Comparison of ENCODE assay signal across 1 cellular context in genomic region chr20:25622450-25623224, GRCh38.
TF ChIP-seq lines count a peak whose summit lies in the region.

No MANE protein-coding gene starts in this region.

TF ChIP-seq in HepG2, 621 proteins besides CTCF, POLR2A, EP300 and RAD21 (continued from another document and continues in another):
- TF ChIP-seq ZBTB34 (CRISPR knock-in tag; IDR thresholded peaks at IDR 0.05), result no peak
- TF ChIP-seq SETDB1 (CRISPR knock-in tag; IDR thresholded peaks at IDR 0.05; ENCODE audit: borderline replicate concordance), result no peak
- TF ChIP-seq FOXP1 (IDR thresholded peaks at IDR 0.05), result no peak
- no peak for TF ChIP-seq FOXP1 (CRISPR knock-in tag; IDR thresholded peaks at IDR 0.05)
- no peak for TF ChIP-seq ZHX2 (IDR thresholded peaks at IDR 0.05; ENCODE audit: low read depth)
- TF ChIP-seq ZHX2 (CRISPR knock-in tag; IDR thresholded peaks at IDR 0.05; ENCODE audit: borderline replicate concordance), result peak; percentile 12; the same call in 1 of the 2 replicates
- TF ChIP-seq ZNF780A (CRISPR knock-in tag; IDR thresholded peaks at IDR 0.05), result no peak
- TF ChIP-seq ZNF292 (CRISPR knock-in tag; IDR thresholded peaks at IDR 0.05; ENCODE audit: borderline replicate concordance, low read depth), result peak; percentile 35; the same call in 1 of the 2 replicates
- no peak for TF ChIP-seq ZBTB49 (CRISPR knock-in tag; IDR thresholded peaks at IDR 0.05; ENCODE audit: borderline replicate concordance)
- no peak for TF ChIP-seq KDM2A (CRISPR knock-in tag; IDR thresholded peaks at IDR 0.05; ENCODE audit: borderline replicate concordance, low read depth)
- TF ChIP-seq PRPF4 (IDR thresholded peaks at IDR 0.05; ENCODE audit: low read depth, low read length, poor library complexity, severe bottlenecking), result no peak
- no peak for TF ChIP-seq RBM22 (optimal IDR thresholded peaks at IDR 0.05; ENCODE audit: low read length)
- 0 out of 2 replicates have a peak, but pooled peaks have one; percentile 8 for TF ChIP-seq ZFP36L1 (CRISPR knock-in tag; IDR thresholded peaks at IDR 0.05)
- TF ChIP-seq U2AF1 (optimal IDR thresholded peaks at IDR 0.05; ENCODE audit: low read depth, low read length), result no peak
- no peak for TF ChIP-seq ZNF501 (CRISPR knock-in tag; IDR thresholded peaks at IDR 0.05)
- 0 out of 2 replicates have a peak, but pooled peaks have one; percentile 16 for TF ChIP-seq ZNF503 (CRISPR knock-in tag; IDR thresholded peaks at IDR 0.05)
- no peak for TF ChIP-seq FIP1L1 (IDR thresholded peaks at IDR 0.05; ENCODE audit: borderline replicate concordance, insufficient read depth, low read depth, low read length)
- TF ChIP-seq NFE2L1 (CRISPR knock-in tag; IDR thresholded peaks at IDR 0.05; ENCODE audit: borderline replicate concordance), result no peak
- TF ChIP-seq MAF1 (CRISPR knock-in tag; IDR thresholded peaks at IDR 0.05; ENCODE audit: borderline replicate concordance), result no peak
- TF ChIP-seq ZNF282 (IDR thresholded peaks at IDR 0.05; ENCODE audit: partially characterized antibody), result no peak
- no peak for TF ChIP-seq DBP (CRISPR knock-in tag; IDR thresholded peaks at IDR 0.05; ENCODE audit: not compliant biosample characterization)
- TF ChIP-seq TGIF2 (CRISPR knock-in tag; IDR thresholded peaks at IDR 0.05), result no peak
- no peak for TF ChIP-seq ISX (CRISPR knock-in tag; conservative IDR thresholded peaks at IDR 0.05)
- no peak for TF ChIP-seq ZNF142 (CRISPR knock-in tag; IDR thresholded peaks at IDR 0.05)
- no peak for TF ChIP-seq ZC3H13 (CRISPR knock-in tag; IDR thresholded peaks at IDR 0.05)
- 0 out of 2 replicates have a peak, but pooled peaks have one; percentile 33 for TF ChIP-seq RFX5 (IDR thresholded peaks at IDR 0.05; ENCODE audit: low read depth, low read length)
- TF ChIP-seq GLMP (CRISPR knock-in tag; IDR thresholded peaks at IDR 0.05; ENCODE audit: borderline replicate concordance), result no peak
- TF ChIP-seq ZNF652 (CRISPR knock-in tag; IDR thresholded peaks at IDR 0.05; ENCODE audit: borderline replicate concordance, low read depth), result no peak
- no peak for TF ChIP-seq HDAC6 (IDR thresholded peaks at IDR 0.05; ENCODE audit: low read depth, low read length)
- TF ChIP-seq CSRNP1 (CRISPR knock-in tag; IDR thresholded peaks at IDR 0.05), result no peak
- no peak for TF ChIP-seq ZNF749 (CRISPR knock-in tag; IDR thresholded peaks at IDR 0.05; ENCODE audit: borderline replicate concordance)
- TF ChIP-seq ZNF367 (CRISPR knock-in tag; IDR thresholded peaks at IDR 0.05; ENCODE audit: borderline replicate concordance), result no peak
- no peak for TF ChIP-seq ZBTB43 (CRISPR knock-in tag; conservative IDR thresholded peaks at IDR 0.05)
- no peak for TF ChIP-seq KDM6A (CRISPR knock-in tag; IDR thresholded peaks at IDR 0.05; ENCODE audit: low read depth)
- TF ChIP-seq ZNF567 (CRISPR knock-in tag; IDR thresholded peaks at IDR 0.05; ENCODE audit: borderline replicate concordance), result no peak
- no peak for TF ChIP-seq DNMT3B (CRISPR knock-in tag; conservative IDR thresholded peaks at IDR 0.05)
